7 cellular contexts compared by ENCODE assay signal in the genomic region with DNA sequence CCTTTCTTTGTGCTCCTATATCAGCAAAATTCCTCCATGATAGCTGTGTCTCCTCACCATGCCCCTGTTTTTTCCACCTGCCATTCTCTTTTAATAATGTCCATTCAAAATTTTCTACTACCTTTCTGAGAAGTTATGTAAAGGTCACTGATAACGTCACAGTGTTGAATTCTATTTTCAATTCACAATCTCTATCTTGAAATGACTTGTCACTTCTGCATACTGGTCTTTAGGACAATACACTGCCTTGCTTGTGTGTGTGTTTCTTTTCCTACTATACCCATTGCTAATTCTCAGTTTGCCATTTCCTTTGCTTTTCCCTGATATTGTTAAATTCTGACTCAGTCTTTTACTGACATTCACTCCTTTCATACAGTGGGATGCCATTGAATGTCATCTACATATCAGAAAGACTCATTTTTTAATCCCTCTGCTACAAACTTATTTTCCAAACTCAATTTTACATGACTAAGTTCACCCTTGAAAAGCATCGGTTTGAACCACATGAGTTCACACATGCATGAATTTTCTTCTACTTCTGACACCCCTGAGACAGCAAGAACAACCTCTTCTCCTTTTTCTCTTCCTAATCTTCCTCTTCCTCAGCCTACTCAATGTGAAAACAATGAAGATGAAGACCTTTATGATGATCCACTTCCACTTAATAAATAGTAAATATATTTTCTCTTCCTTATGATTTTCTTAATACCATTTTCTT.
DNase-seq lines count a peak whose midpoint lies in the region; ATAC-seq, FAIRE-seq and TF ChIP-seq lines count a peak whose summit lies in the region.
"Not testable (repeated sequence)": the region's sequence is repeated elsewhere in the genome, so short reads cannot be mapped to it uniquely, and the experiment has no call there.

No MANE protein-coding gene starts in this region.

- FAIRE-seq in GM12891 (lab: Jason Lieb, UNC) (peak; percentile 93), islet of Langerhans (lab: Jason Lieb, UNC) (peak; percentile 5)

- not testable (repeated sequence) for DNase-seq in GM12891 (ENCODE audit: insufficient read length, low spot score)

- not testable (repeated sequence) for TF ChIP-seq POLR2A in GM12891 (IDR thresholded peaks at IDR 0.05; ENCODE audit: low read depth, low read length)

- ATAC-seq in GM18868 (IDR thresholded peaks at IDR 0.05; ENCODE audit: unreplicated experiment): peak; percentile 96
- ATAC-seq in GM21515 (IDR thresholded peaks at IDR 0.05; ENCODE audit: unreplicated experiment): peak; percentile 70
- ATAC-seq in HG02759 (IDR thresholded peaks at IDR 0.05; ENCODE audit: unreplicated experiment): peak; percentile 62
- ATAC-seq in HG03432 (IDR thresholded peaks at IDR 0.05; ENCODE audit: unreplicated experiment): peak; percentile 94
- ATAC-seq in HG03469 (IDR thresholded peaks at IDR 0.05; ENCODE audit: unreplicated experiment): peak; percentile 87
